ENCODE assay signal across 8 cellular contexts in genomic region chr1:63774617-63775417, GRCh38. TPM values are rescaled to one million over a fixed set of nuclear protein-coding genes. Genes with fewer than 3 reads are reported as not detected.
DNase-seq lines count a peak whose midpoint lies in the region; ATAC-seq, FAIRE-seq and TF ChIP-seq lines count a peak whose summit lies in the region.

No MANE protein-coding gene starts in this region.

- ATAC-seq in activated naive CD8-positive, alpha-beta T cell treated with anti-CD3 and anti-CD28 coated beads, Interleukin-2, amount 10 ng/mL, durations not matched to agents 7 days and 5 days (ENCODE audit: low read depth), result peak; percentile 16
- ATAC-seq in HG02970 (IDR thresholded peaks at IDR 0.05; ENCODE audit: low FRiP score, unreplicated experiment), result no peak

- H3K27me3 Mint-ChIP-seq in activated naive CD8-positive, alpha-beta T cell treated with anti-CD3 and anti-CD28 coated beads, Interleukin-2, amount 10 ng/mL, durations not matched to agents 7 days and 5 days, result peaks cover 68% of the 10 kb centered on the region

- no peaks in the 10 kb centered on the region for H3K9me3 ChIP-seq in right atrium auricular region
- no peaks in the 10 kb centered on the region for H3K9me3 ChIP-seq in effector memory CD4-positive, alpha-beta T cell (ENCODE audit: control insufficient read depth, low read length)

- no peaks in the 10 kb centered on the region for H3K27me3 ChIP-seq in right atrium auricular region
- H3K27me3 ChIP-seq in effector memory CD4-positive, alpha-beta T cell (replicated peaks; ENCODE audit: control insufficient read depth, insufficient read depth, low read length, poor library complexity, severe bottlenecking), result peaks cover 18% of the 10 kb centered on the region

- no peaks in the 10 kb centered on the region for H3K36me3 ChIP-seq in right atrium auricular region
- H3K36me3 ChIP-seq in effector memory CD4-positive, alpha-beta T cell (ENCODE audit: control insufficient read depth, insufficient read depth, low read length), result no peaks in the 10 kb centered on the region

- H3K4me3 Mint-ChIP-seq in activated naive CD8-positive, alpha-beta T cell treated with anti-CD3 and anti-CD28 coated beads, Interleukin-2, amount 10 ng/mL, durations not matched to agents 7 days and 5 days, result peak overlapping the region; percentile 72

- no peaks in the 10 kb centered on the region for H3K9me3 Mint-ChIP-seq in activated naive CD8-positive, alpha-beta T cell treated with anti-CD3 and anti-CD28 coated beads, Interleukin-2, amount 10 ng/mL, durations not matched to agents 7 days and 5 days

- peak overlapping the region; percentile 85 to 89 for H3K27ac ChIP-seq in right atrium auricular region
- no peak overlapping the region for H3K27ac ChIP-seq in effector memory CD4-positive, alpha-beta T cell (ENCODE audit: insufficient read depth, low read length, poor library complexity, severe bottlenecking)

- FAIRE-seq in HTR-8/SVneo (lab: Jason Lieb, UNC), result no peak

- H3K4me3 ChIP-seq in right atrium auricular region, result peak overlapping the region; percentile 74 to 83
- H3K4me3 ChIP-seq in effector memory CD4-positive, alpha-beta T cell (ENCODE audit: insufficient read depth, low read depth, low read length, poor library complexity, severe bottlenecking), result no peak overlapping the region

- DNase-seq in NCI-H345 (lab: John Stamatoyannopoulos, UW) (peak; percentile 47), NCI-H345 treated with DMSO at 0.1 percent for 48 hours (lab: John Stamatoyannopoulos, UW; ENCODE audit: unreplicated experiment) (no peak), HTR-8/SVneo (ENCODE audit: insufficient read length, low spot score) (peak; percentile 13), right atrium auricular region (ENCODE audit: low spot score) (no peak), pons (ENCODE audit: low spot score) (peak; percentile 9)
- DNase-seq in activated naive CD8-positive, alpha-beta T cell treated with anti-CD3 and anti-CD28 coated beads, Interleukin-2, amount 10 ng/mL, durations not matched to agents 7 days and 5 days, result peak; percentile 39
- DNase-seq in effector memory CD4-positive, alpha-beta T cell, result no peak

- no peak for TF ChIP-seq CTCF in right atrium auricular region (IDR thresholded peaks at IDR 0.05)

- POLR2A ChIA-PET in activated naive CD8-positive, alpha-beta T cell treated with anti-CD3 and anti-CD28 coated beads, Interleukin-2, amount 10 ng/mL, durations not matched to agents 7 days and 5 days (lab: Charles Lee), result no interaction called here

- no peaks in the 10 kb centered on the region for H3K36me3 Mint-ChIP-seq in activated naive CD8-positive, alpha-beta T cell treated with anti-CD3 and anti-CD28 coated beads, Interleukin-2, amount 10 ng/mL, durations not matched to agents 7 days and 5 days

- peaks cover 10% of the 10 kb centered on the region for H3K4me1 Mint-ChIP-seq in activated naive CD8-positive, alpha-beta T cell treated with anti-CD3 and anti-CD28 coated beads, Interleukin-2, amount 10 ng/mL, durations not matched to agents 7 days and 5 days

- peaks cover 0 to 29% of the 10 kb centered on the region in 2 donors for H3K4me1 ChIP-seq in right atrium auricular region
- H3K4me1 ChIP-seq in effector memory CD4-positive, alpha-beta T cell (ENCODE audit: control insufficient read depth, insufficient read depth, low read length, poor library complexity, severe bottlenecking), result peaks cover 6% of the 10 kb centered on the region

- no peak overlapping the region for H3K27ac Mint-ChIP-seq in activated naive CD8-positive, alpha-beta T cell treated with anti-CD3 and anti-CD28 coated beads, Interleukin-2, amount 10 ng/mL, durations not matched to agents 7 days and 5 days

RNA-seq across cellular contexts. Expression of gene ROR1, which starts 1.0 kb away (rescaled TPM):
- total RNA-seq in activated naive CD8-positive, alpha-beta T cell treated with anti-CD3 and anti-CD28 coated beads, Interleukin-2, amount 10 ng/mL, durations not matched to agents 7 days and 5 days, result not detected
- total RNA-seq in right atrium auricular region, result 10 to 100 TPM; 12.9 to 40.8 TPM

Comparison
In these comparisons a context has a peak if more than half of its experiments do, and no peak if none do; other contexts are left out.
1. DNase-seq: peak in NCI-H345 (single experiment), HTR-8/SVneo (single experiment), activated naive CD8-positive, alpha-beta T cell treated with anti-CD3 and anti-CD28 coated beads, Interleukin-2, amount 10 ng/mL, durations not matched to agents 7 days and 5 days (single experiment) and pons (single experiment); none in NCI-H345 treated with DMSO at 0.1 percent for 48 hours (single experiment), right atrium auricular region (single experiment) and effector memory CD4-positive, alpha-beta T cell (0 of 3).
2. RNA of gene ROR1, which starts 1.0 kb away (total RNA-seq): 12.9 to 40.8 TPM in right atrium auricular region; not detected in activated naive CD8-positive, alpha-beta T cell treated with anti-CD3 and anti-CD28 coated beads, Interleukin-2, amount 10 ng/mL, durations not matched to agents 7 days and 5 days; every median in the first group is over 10 times any median in the second.